Comparison of ENCODE assay signal across 25 cellular contexts in the genomic region with DNA sequence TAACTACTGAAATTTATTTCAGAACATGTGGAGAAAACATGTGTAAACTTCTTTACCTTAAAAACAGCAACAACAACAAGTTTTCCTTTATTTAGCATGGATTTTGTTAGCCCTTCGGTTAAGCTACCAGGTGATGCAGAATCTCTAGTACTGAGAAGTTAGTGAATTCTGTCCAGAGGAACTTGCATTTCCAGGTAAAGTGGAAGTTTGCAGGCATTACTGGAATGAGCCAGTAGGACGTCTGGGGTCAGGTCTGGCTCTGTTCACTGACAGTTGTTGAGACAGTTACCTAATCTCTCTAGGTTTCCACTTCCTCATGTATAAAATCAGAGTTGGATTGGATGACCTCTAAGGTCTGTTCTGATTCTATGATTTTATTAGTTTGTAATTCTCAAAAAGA.
"Had no signal": no experiment of that assay in that cellular context is flagged by ENCODE, and none has a peak within 500 bp of the region (broad histone marks: within the 10 kb centered on the region; RNA-seq: fewer than 3 reads in every experiment).

No MANE protein-coding gene starts in this region.

- H3K36me3 ChIP-seq: MG63, SJSA1 had no signal

- H3K9me3 ChIP-seq: MG63, SJSA1 had no signal

- DNase-seq: IMR-90, Karpas-422, KG1, MG63, NCI-H1092, NCI-H1105 treated with DMSO at 0.1 percent for 48 hours, NCI-H1417 treated with DMSO at 0.1 percent for 48 hours, NCI-H146, NCI-H1694 treated with DMSO at 0.1 percent for 48 hours, NCI-H1930, NCI-H2081, NCI-H2171, NCI-H226, NCI-H446, NCI-H510A, NCI-H524 treated with DMSO at 0.1 percent for 48 hours, NCI-H69, NCI-H774, Right ventricle myocardium superior, RPMI8226, SIG-M5 had no signal

- H3K4me3 ChIP-seq: MG63, SJSA1, SK-N-MC had no signal

- H3K27ac ChIP-seq: SJSA1, SK-N-MC had no signal

- H3K4me1 ChIP-seq: SJSA1 had no signal

- FAIRE-seq: HepG2, RCC 7860 had no signal

- H3K27me3 ChIP-seq: SJSA1 had no signal
